ENCODE assay signal across 1 cellular context in genomic region chr9:114450833-114451706, GRCh38.
TF ChIP-seq lines count a peak whose summit lies in the region.

No MANE protein-coding gene starts in this region.

TF ChIP-seq in HepG2, 621 proteins besides CTCF, POLR2A, EP300 and RAD21 (continued from another document):
- no peak for TF ChIP-seq ARID4A (CRISPR knock-in tag; IDR thresholded peaks at IDR 0.05; ENCODE audit: borderline replicate concordance)
- TF ChIP-seq ZNF274 (CRISPR knock-in tag; IDR thresholded peaks at IDR 0.05) = no peak
- no peak for TF ChIP-seq GTF3A (CRISPR knock-in tag; conservative IDR thresholded peaks at IDR 0.05)
- TF ChIP-seq ZNF792 (CRISPR knock-in tag; IDR thresholded peaks at IDR 0.05) = no peak
- TF ChIP-seq TIGD3 (CRISPR knock-in tag; IDR thresholded peaks at IDR 0.05; ENCODE audit: borderline replicate concordance) = no peak
- no peak for TF ChIP-seq BCLAF1 (IDR thresholded peaks at IDR 0.05)
- no peak for TF ChIP-seq SNAPC4 (CRISPR knock-in tag; IDR thresholded peaks at IDR 0.05)
- TF ChIP-seq JDP2 (CRISPR knock-in tag; IDR thresholded peaks at IDR 0.05; ENCODE audit: borderline replicate concordance) = no peak
- no peak for TF ChIP-seq ZNF260 (CRISPR knock-in tag; IDR thresholded peaks at IDR 0.05; ENCODE audit: borderline replicate concordance, low read depth)
- TF ChIP-seq HNRNPUL1 (IDR thresholded peaks at IDR 0.05; ENCODE audit: low read depth, low read length) = no peak
- no peak for TF ChIP-seq HMG20B (CRISPR knock-in tag; conservative IDR thresholded peaks at IDR 0.05)
- TF ChIP-seq JUND (CRISPR knock-in tag; IDR thresholded peaks at IDR 0.05) = no peak
- TF ChIP-seq MTF1 (CRISPR knock-in tag; IDR thresholded peaks at IDR 0.05) = no peak
- no peak for TF ChIP-seq TAF15 (IDR thresholded peaks at IDR 0.05; ENCODE audit: low read depth, low read length, poor library complexity, severe bottlenecking)
TF ChIP-seq in HepG2: peak in this region for 0.
